Comparison of ENCODE assay signal across 15 cellular contexts in genomic region chr2:7180641-7181370, GRCh38.
DNase-seq lines count a peak whose midpoint lies in the region; TF ChIP-seq lines count a peak whose summit lies in the region.
"Had no signal": no experiment of that assay in that cellular context is flagged by ENCODE, and none has a peak within 500 bp of the region (broad histone marks: within the 10 kb centered on the region; RNA-seq: fewer than 3 reads in every experiment).

No MANE protein-coding gene starts in this region.

- POLR2A ChIA-PET in SK-N-SH (lab: Yijun Ruan, JAX) = no interaction called here

- H2AFZ ChIP-seq in SK-N-SH (ENCODE audit: low read depth) = no peak overlapping the region
- H2AFZ ChIP-seq in neural progenitor cell (replicated peaks) = no peak overlapping the region

- H3K9me3 ChIP-seq in SK-N-SH = no peaks in the 10 kb centered on the region
- no peaks in the 10 kb centered on the region for H3K9me3 ChIP-seq in neural progenitor cell (ENCODE audit: low read depth)
- H3K9me3 ChIP-seq: BE2C, vagina had no signal

- H3K4me1 ChIP-seq in SK-N-SH (ENCODE audit: control insufficient read depth in 1 of 2, insufficient read depth in 2 of 2, low read depth in 1 of 2, low read length in 1 of 2) = no peaks in the 10 kb centered on the region; a peak in 1 of 4 replicates
- H3K4me1 ChIP-seq in neural progenitor cell = no peaks in the 10 kb centered on the region
- H3K4me1 ChIP-seq: BE2C, vagina had no signal

- TF ChIP-seq CTCF in SK-N-SH (IDR thresholded peaks at IDR 0.05) (no peak), epithelial cell of proximal tubule (conservative IDR thresholded peaks at IDR 0.05; ENCODE audit: low read depth, low read length) (no peak), neural progenitor cell (IDR thresholded peaks at IDR 0.05) (no peak), glutamatergic neuron (IDR thresholded peaks at IDR 0.05; ENCODE audit: partially characterized antibody, unreplicated experiment) (no peak), chondrocyte (IDR thresholded peaks at IDR 0.05) (no peak)

- H3K27me3 Mint-ChIP-seq in neural progenitor cell (ENCODE audit: insufficient read depth, low read depth) (no peaks in the 10 kb centered on the region), glutamatergic neuron (ENCODE audit: unreplicated experiment) (no peaks in the 10 kb centered on the region), chondrocyte (ENCODE audit: low read depth) (no peaks in the 10 kb centered on the region)
- H3K27me3 Mint-ChIP-seq: progenitor cell of endocrine pancreas had no signal

- H3K4me2 ChIP-seq in SK-N-SH (no peak overlapping the region), neural progenitor cell (no peak overlapping the region)

- H3F3A ChIP-seq in SK-N-SH (replicated peaks; ENCODE audit: insufficient read depth) (no peaks in the 10 kb centered on the region), neural progenitor cell (ENCODE audit: low read depth) (no peaks in the 10 kb centered on the region)

- CTCF ChIA-PET in SK-N-SH (lab: Yijun Ruan, JAX) = interaction anchor here (0.8 to 1.5 kb wide), 3 partner anchors 23 to 213 kb away, joined by 3 to 5 read pairs (median 3); no protein-coding TSS in a partner anchor

- no peak for TF ChIP-seq EP300 in SK-N-SH (IDR thresholded peaks at IDR 0.05; ENCODE audit: borderline replicate concordance in 1 of 2, low read depth in 1 of 2, low read length in 1 of 2)

- no peak overlapping the region for H3K9ac ChIP-seq in SK-N-SH
- no peak overlapping the region for H3K9ac ChIP-seq in neural progenitor cell

- H3K27me3 ChIP-seq in SK-N-SH (ENCODE audit: insufficient read depth) = no peaks in the 10 kb centered on the region
- no peaks in the 10 kb centered on the region for H3K27me3 ChIP-seq in neural progenitor cell
- H3K27me3 ChIP-seq: BE2C, brain microvascular endothelial cell, vagina had no signal

- H3K36me3 ChIP-seq in SK-N-SH (replicated peaks in 1 of 2; ENCODE audit: control insufficient read depth in 1 of 2, insufficient read depth in 2 of 2, low read length in 1 of 2) = no peaks in the 10 kb centered on the region
- no peaks in the 10 kb centered on the region for H3K36me3 ChIP-seq in neural progenitor cell
- H3K36me3 ChIP-seq: BE2C, brain microvascular endothelial cell, vagina had no signal

- H3K27ac Mint-ChIP-seq in neural progenitor cell (peak overlapping the region; percentile 36), glutamatergic neuron (ENCODE audit: unreplicated experiment) (no peak overlapping the region), chondrocyte (ENCODE audit: unreplicated experiment) (no peak overlapping the region)
- H3K27ac Mint-ChIP-seq: endodermal cell, progenitor cell of endocrine pancreas had no signal

- H3K36me3 Mint-ChIP-seq in neural progenitor cell (peaks cover 10% of the 10 kb centered on the region), glutamatergic neuron (ENCODE audit: unreplicated experiment) (no peaks in the 10 kb centered on the region), chondrocyte (ENCODE audit: low read depth) (no peaks in the 10 kb centered on the region)

- WGBS in SK-N-SH (ENCODE audit: low lambda C conversion rate) = 79% methylated on average over 9 of the region's 9 CpGs

- H3K79me2 ChIP-seq in SK-N-SH (ENCODE audit: insufficient read depth) (no peaks in the 10 kb centered on the region), neural progenitor cell (ENCODE audit: low read depth) (no peaks in the 10 kb centered on the region)

- H3K27ac ChIP-seq in SK-N-SH (ENCODE audit: low read depth in 2 of 2, low read length in 1 of 2) (no peak overlapping the region), neural progenitor cell (no peak overlapping the region)
- H3K27ac ChIP-seq: brain microvascular endothelial cell, vagina had no signal

- H4K20me1 ChIP-seq in SK-N-SH (ENCODE audit: insufficient read depth) (no peaks in the 10 kb centered on the region), neural progenitor cell (ENCODE audit: low read depth) (no peaks in the 10 kb centered on the region)

- no peak for TF ChIP-seq RAD21 in SK-N-SH (IDR thresholded peaks at IDR 0.05; ENCODE audit: low read length)

- H3K4me3 ChIP-seq in SK-N-SH (ENCODE audit: low read depth in 2 of 2, low read length in 1 of 2) = no peak overlapping the region
- H3K4me3 ChIP-seq in epithelial cell of proximal tubule (ENCODE audit: low read depth, low read length) = no peak overlapping the region
- no peak overlapping the region for H3K4me3 ChIP-seq in neural progenitor cell
- H3K4me3 ChIP-seq: vagina had no signal

- H3K9me3 Mint-ChIP-seq in neural progenitor cell (peaks cover 10% of the 10 kb centered on the region), glutamatergic neuron (ENCODE audit: unreplicated experiment) (no peaks in the 10 kb centered on the region), chondrocyte (ENCODE audit: low read depth) (no peaks in the 10 kb centered on the region)

- peak; percentile 4 for DNase-seq in GM04504 (ENCODE audit: low read depth)
- DNase-seq in SK-N-SH = no peak
- peak; percentile 15 for DNase-seq in epithelial cell of proximal tubule (ENCODE audit: low read depth)
- no peak for DNase-seq in neural progenitor cell (ENCODE audit: low spot score)
- no peak for DNase-seq in glutamatergic neuron
- no peak for DNase-seq in chondrocyte (ENCODE audit: low spot score)
- DNase-seq in NCI-H82 (lab: John Stamatoyannopoulos, UW) = no peak
- no peak for DNase-seq in activated T-cell treated with anti-CD3 and anti-CD28 coated beads for 4 hours
- DNase-seq: activated CD4-positive, alpha-beta T cell treated with anti-CD3 and anti-CD28 coated beads for 4 hours; BE2C; brain microvascular endothelial cell; endodermal cell; NK-92 treated with Interleukin-12 subunit alpha and Interleukin-12 subunit beta, amount 100 ng/mL, for 24 hours had no signal

- no peaks in the 10 kb centered on the region for H3K9me2 ChIP-seq in SK-N-SH

- no peak overlapping the region for H3K4me3 Mint-ChIP-seq in neural progenitor cell
- no peak overlapping the region for H3K4me3 Mint-ChIP-seq in glutamatergic neuron (ENCODE audit: unreplicated experiment)
- no peak overlapping the region for H3K4me3 Mint-ChIP-seq in chondrocyte (ENCODE audit: unreplicated experiment)
- H3K4me3 Mint-ChIP-seq: endodermal cell had no signal

- H3K4me1 Mint-ChIP-seq in neural progenitor cell = peaks cover 18% of the 10 kb centered on the region
- H3K4me1 Mint-ChIP-seq in glutamatergic neuron (ENCODE audit: low read depth, unreplicated experiment) = no peaks in the 10 kb centered on the region
- peaks cover 12% of the 10 kb centered on the region for H3K4me1 Mint-ChIP-seq in chondrocyte (ENCODE audit: low read depth)

TF ChIP-seq in SK-N-SH, 30 proteins besides CTCF, POLR2A, EP300 and RAD21:
- TF ChIP-seq USF1 (IDR thresholded peaks at IDR 0.05; ENCODE audit: borderline replicate concordance, low read depth) = no peak
- TF ChIP-seq TCF12 (IDR thresholded peaks at IDR 0.05) = peak; percentile 41; the same call in 1 of the 2 replicates

Comparison
In these comparisons a context has a peak if more than half of its experiments do, and no peak if none do; other contexts are left out.
1. DNase-seq: peak in GM04504 (single experiment) and epithelial cell of proximal tubule (single experiment); none in SK-N-SH (single experiment), neural progenitor cell (single experiment), glutamatergic neuron (single experiment), chondrocyte (single experiment), NCI-H82 (single experiment) and activated T-cell treated with anti-CD3 and anti-CD28 coated beads for 4 hours (single experiment).